Comparison of ENCODE assay signal across 8 cellular contexts in the genomic region with DNA sequence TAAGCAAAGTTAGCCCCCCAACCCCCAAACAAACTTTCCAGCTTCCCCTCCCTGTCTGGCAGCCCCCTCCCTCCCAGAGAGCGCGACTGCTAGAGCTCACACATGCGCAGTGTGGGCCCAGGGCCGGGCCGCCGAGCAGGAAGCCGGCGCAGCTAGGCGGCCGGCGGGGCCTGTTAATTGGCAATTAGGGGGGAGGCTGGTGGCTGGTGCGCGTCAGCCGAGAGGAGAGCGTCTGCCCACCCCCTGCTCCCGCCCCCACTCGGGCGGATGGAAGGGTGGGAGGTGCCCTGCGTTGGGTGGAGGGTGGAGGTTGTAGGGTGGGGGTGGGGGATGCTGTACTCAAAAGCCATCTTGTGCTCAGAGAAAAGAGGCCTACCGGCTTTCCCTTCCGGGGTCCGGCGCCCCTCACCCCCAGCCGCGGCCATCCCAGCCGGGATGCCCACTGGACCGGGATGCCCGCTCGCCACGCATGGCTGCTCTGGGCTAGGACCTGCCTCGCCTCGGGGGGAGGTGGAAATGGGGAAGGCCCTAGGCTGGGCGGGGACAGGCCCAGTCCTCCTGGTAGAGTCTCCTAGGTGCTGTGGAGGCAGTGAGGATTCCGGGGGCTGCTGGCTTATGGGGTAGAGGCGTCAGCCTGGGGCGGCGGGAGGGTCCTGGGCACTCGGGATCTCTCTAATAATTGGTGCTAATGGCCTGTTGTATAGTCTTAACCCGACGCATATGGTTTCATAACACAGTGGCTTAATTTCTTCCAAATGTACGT. TPM values are rescaled to one million over a fixed set of nuclear protein-coding genes. Genes with fewer than 3 reads are reported as not detected.
DNase-seq lines count a peak whose midpoint lies in the region; ATAC-seq and TF ChIP-seq lines count a peak whose summit lies in the region.

No MANE protein-coding gene starts in this region.

- H3K9me3 Mint-ChIP-seq in activated naive CD4-positive, alpha-beta T cell treated with anti-CD3 and anti-CD28 coated beads, Interleukin-2, amount 50 U/mL, for 24 hours = no peaks in the 10 kb centered on the region

- H3K9me3 ChIP-seq in GM23248 (ENCODE audit: low read depth) (no peaks in the 10 kb centered on the region), Loucy (ENCODE audit: insufficient read depth, low read depth, low read length) (no peaks in the 10 kb centered on the region), SJSA1 (replicated peaks) (no peaks in the 10 kb centered on the region), uterus (no peaks in the 10 kb centered on the region)

- peaks cover 53% of the 10 kb centered on the region for H3K27me3 Mint-ChIP-seq in activated naive CD4-positive, alpha-beta T cell treated with anti-CD3 and anti-CD28 coated beads, Interleukin-2, amount 50 U/mL, for 24 hours

- H3K27ac Mint-ChIP-seq in activated naive CD4-positive, alpha-beta T cell treated with anti-CD3 and anti-CD28 coated beads, Interleukin-2, amount 50 U/mL, for 24 hours = peak overlapping the region; percentile 17

- peak overlapping the region; percentile 47 for H2AFZ ChIP-seq in GM23248
- H2AFZ ChIP-seq in Loucy (ENCODE audit: low read length) = 0 out of 2 replicates have a peak overlapping the region, but pooled peaks have one; percentile 37

- in situ Hi-C loops in GM23248 (cut with MboI) = no loop called here

- H3K36me3 Mint-ChIP-seq in activated naive CD4-positive, alpha-beta T cell treated with anti-CD3 and anti-CD28 coated beads, Interleukin-2, amount 50 U/mL, for 24 hours = peaks cover 1% of the 10 kb centered on the region

- peaks cover 69% of the 10 kb centered on the region for H3K79me2 ChIP-seq in GM23248 (ENCODE audit: insufficient read depth)
- H3K79me2 ChIP-seq in Loucy (ENCODE audit: insufficient read depth, low read length) = peaks cover 58% of the 10 kb centered on the region

- H3K36me3 ChIP-seq in GM23248 (ENCODE audit: low read depth) (no peaks in the 10 kb centered on the region), Loucy (ENCODE audit: insufficient read depth, low read length) (no peaks in the 10 kb centered on the region), SJSA1 (peaks cover 3% of the 10 kb centered on the region), uterus (no peaks in the 10 kb centered on the region)

- intact Hi-C loops in left cardiac atrium (cut with DNase I) (no loop called here), uterus (cut with DNase I; ENCODE audit: low total_unique reads) (no loop called here)

- peak overlapping the region; percentile 77 for H3K4me3 Mint-ChIP-seq in activated naive CD4-positive, alpha-beta T cell treated with anti-CD3 and anti-CD28 coated beads, Interleukin-2, amount 50 U/mL, for 24 hours

- H3K4me3 ChIP-seq in GM23248 = peak overlapping the region; percentile 78
- peak overlapping the region; percentile 95 for H3K4me3 ChIP-seq in Loucy (ENCODE audit: low read length, poor library complexity, severe bottlenecking)
- H3K4me3 ChIP-seq in SJSA1 = peak overlapping the region; percentile 56
- H3K4me3 ChIP-seq in uterus = peak overlapping the region; percentile 32 to 49

- peak; percentile 87 for DNase-seq in ELF-1 (ENCODE audit: low read depth, low spot score)
- peak; percentile 97 for DNase-seq in GM23248
- DNase-seq in SJSA1 (ENCODE audit: low read depth in 1 of 2, low spot score in 2 of 2) = peak; percentile 93 to 96
- DNase-seq in left cardiac atrium = peak; percentile 75
- peak; percentile 27 for DNase-seq in putamen (ENCODE audit: low spot score)
- peak; percentile 62 to 93 for DNase-seq in uterus

- peak overlapping the region; percentile 97 for H3K9ac ChIP-seq in GM23248
- peak overlapping the region; percentile 99 for H3K9ac ChIP-seq in Loucy (ENCODE audit: low read depth, low read length, poor library complexity, severe bottlenecking)

- ATAC-seq in left cardiac atrium = peak; percentile 90 to 93

- H3K4me1 Mint-ChIP-seq in activated naive CD4-positive, alpha-beta T cell treated with anti-CD3 and anti-CD28 coated beads, Interleukin-2, amount 50 U/mL, for 24 hours = peaks cover 26% of the 10 kb centered on the region

- H3K27ac ChIP-seq in GM23248 (peak overlapping the region; percentile 99), SJSA1 (peak overlapping the region; percentile 93), uterus (peak overlapping the region; percentile 84)

- TF ChIP-seq POLR2A in uterus (IDR thresholded peaks at IDR 0.05) = peak; percentile 39 to 41

- 0 to 2% methylated on average over 19 to 41 of the region's 41 CpGs for WGBS in GM23248 (ENCODE audit: low coverage in 1 of 2, low lambda C conversion rate in 2 of 2, missing lambda C conversion rate in 2 of 2), 2 experiments

- H3K4me1 ChIP-seq in GM23248 (ENCODE audit: insufficient read depth) = peaks cover 47% of the 10 kb centered on the region
- peaks cover 64% of the 10 kb centered on the region for H3K4me1 ChIP-seq in Loucy (ENCODE audit: insufficient read depth, low read length, poor library complexity, severe bottlenecking)
- peaks cover 55% of the 10 kb centered on the region for H3K4me1 ChIP-seq in SJSA1 (replicated peaks)
- H3K4me1 ChIP-seq in uterus = no peaks in the 10 kb centered on the region

- H4K20me1 ChIP-seq in GM23248 (ENCODE audit: insufficient read depth) (no peaks in the 10 kb centered on the region), Loucy (ENCODE audit: insufficient read depth, low read length, poor library complexity, severe bottlenecking) (peaks cover 37% of the 10 kb centered on the region)

- H3K27me3 ChIP-seq in GM23248 (replicated peaks; ENCODE audit: insufficient read depth) = no peaks in the 10 kb centered on the region
- no peaks in the 10 kb centered on the region for H3K27me3 ChIP-seq in Loucy (ENCODE audit: insufficient read depth, low read length, poor library complexity, severe bottlenecking)
- H3K27me3 ChIP-seq in SJSA1 (replicated peaks) = no peaks in the 10 kb centered on the region
- H3K27me3 ChIP-seq in uterus = peaks cover 0 to 12% of the 10 kb centered on the region in 2 donors

- H3K9me2 ChIP-seq in GM23248 (ENCODE audit: insufficient read depth) (no peaks in the 10 kb centered on the region), Loucy (replicated peaks; ENCODE audit: low read depth, low read length) (no peaks in the 10 kb centered on the region)

- TF ChIP-seq CTCF in Loucy (conservative IDR thresholded peaks at IDR 0.05; ENCODE audit: low read length) = no peak
- TF ChIP-seq CTCF in uterus (IDR thresholded peaks at IDR 0.05) = peak in 1 of 4 experiments; percentile 8

- H3F3A ChIP-seq in GM23248 (ENCODE audit: insufficient read depth) (peaks cover 10% of the 10 kb centered on the region), Loucy (ENCODE audit: low read depth) (peaks cover 10% of the 10 kb centered on the region)

- peak overlapping the region; percentile 85 for H3K4me2 ChIP-seq in GM23248 (ENCODE audit: unreplicated experiment)
- H3K4me2 ChIP-seq in Loucy (ENCODE audit: low read depth, low read length, poor library complexity, severe bottlenecking) = peak overlapping the region; percentile 85

RNA-seq across cellular contexts. Expression of a gene that starts 9.2 kb away (rescaled TPM):
- total RNA-seq in GM23248 (2014; rRNA removed; shearing (Covaris generic)) = 3.8 and 11.3 TPM in 2 replicates
- polyA plus RNA-seq in GM23248 (2016; fragmentation: Nextera tagmentation; extraction: Ambion mirVana) = 16.7 and 20.8 TPM in 2 replicates
- total RNA-seq in SJSA1 (2014; rRNA removed; shearing (Covaris generic)) = 0.19 and 1.3 TPM in 2 replicates
- total RNA-seq in left cardiac atrium = not detected
- 1 to 10 TPM in 1 of 4 donors, under 1 TPM in 2, not detected in 1; 0.29 to 7.2 (median 0.35) TPM for total RNA-seq in uterus

RNA-seq across cellular contexts. Expression of a gene that starts 10.2 kb away (rescaled TPM):
- total RNA-seq in GM23248 (2014; rRNA removed; shearing (Covaris generic)) = 3.6 and 4.9 TPM in 2 replicates
- 19.9 and 20.5 TPM in 2 replicates for polyA plus RNA-seq in GM23248 (2016; fragmentation: Nextera tagmentation; extraction: Ambion mirVana)
- 2.9 and 6.2 TPM in 2 replicates for total RNA-seq in SJSA1 (2014; rRNA removed; shearing (Covaris generic))
- total RNA-seq in left cardiac atrium = under 1 TPM in 1 of 2 donors, not detected in 1; 0.50 TPM
- total RNA-seq in uterus = 10 to 100 TPM in 1 of 4 donors, 1 to 10 TPM in 2, not detected in 1; 1.2 to 20.4 (median 2.1) TPM

RNA-seq across cellular contexts. Expression of a gene that starts 14.8 kb away (rescaled TPM):
- 1.1 and 1.8 TPM in 2 replicates for total RNA-seq in GM23248 (2014; rRNA removed; shearing (Covaris generic))
- 0.65 and 1.3 TPM in 2 replicates for polyA plus RNA-seq in GM23248 (2016; fragmentation: Nextera tagmentation; extraction: Ambion mirVana)
- not detected in 2 replicates for total RNA-seq in SJSA1 (2014; rRNA removed; shearing (Covaris generic))
- not detected for total RNA-seq in left cardiac atrium
- 10 to 100 TPM in 1 of 4 donors, 1 to 10 TPM in 1, not detected in 2; 3.5 to 10.2 TPM for total RNA-seq in uterus

RNA-seq across cellular contexts. Expression of a gene that starts 18.1 kb away (rescaled TPM):
- 2.5 and 3.7 TPM in 2 replicates for total RNA-seq in GM23248 (2014; rRNA removed; shearing (Covaris generic))
- polyA plus RNA-seq in GM23248 (2016; fragmentation: Nextera tagmentation; extraction: Ambion mirVana) = 5.5 and 6.0 TPM in 2 replicates
- 9.6 and 14.2 TPM in 2 replicates for total RNA-seq in SJSA1 (2014; rRNA removed; shearing (Covaris generic))
- not detected for total RNA-seq in left cardiac atrium
- total RNA-seq in uterus = 1 to 10 TPM in 3 of 4 donors, not detected in 1; 1.5 to 7.8 (median 1.7) TPM

RNA-seq across cellular contexts. Expression of a gene that starts 33.1 kb away (rescaled TPM):
- total RNA-seq in GM23248 (2014; rRNA removed; shearing (Covaris generic)) = not detected in 2 replicates
- not detected in 2 replicates for polyA plus RNA-seq in GM23248 (2016; fragmentation: Nextera tagmentation; extraction: Ambion mirVana)
- total RNA-seq in SJSA1 (2014; rRNA removed; shearing (Covaris generic)) = 3.2 and 7.5 TPM in 2 replicates
- total RNA-seq in left cardiac atrium (not detected), uterus (10 to 100 TPM in 1 of 4 donors, 1 to 10 TPM in 2, not detected in 1; 1.3 to 12.4 (median 3.2) TPM)

Comparison
In these comparisons a context has a peak if more than half of its experiments do, and no peak if none do; other contexts are left out.
1. Peak in every context shown above with its lines: DNase-seq, ATAC-seq, H3K4me3 ChIP-seq and H3K27ac ChIP-seq.
2. DNase-seq: peak in every context shown above with its lines; median percentile 97 in GM23248; 94 in SJSA1; 87 in ELF-1; 78 in uterus; 75 in left cardiac atrium; 27 in putamen.
3. H3K4me3 ChIP-seq: peak in every context shown above with its lines; median percentile 95 in Loucy; 78 in GM23248; 56 in SJSA1; 40 in uterus.